ENCODE assay signal across 9 cellular contexts in genomic region chr2:55099878-55100820, GRCh38. TPM values are rescaled to one million over a fixed set of nuclear protein-coding genes. Genes with fewer than 3 reads are reported as not detected.
DNase-seq lines count a peak whose midpoint lies in the region; ATAC-seq, FAIRE-seq and TF ChIP-seq lines count a peak whose summit lies in the region.
"Had no signal": no experiment of that assay in that cellular context is flagged by ENCODE, and none has a peak within 500 bp of the region (broad histone marks: within the 10 kb centered on the region; RNA-seq: fewer than 3 reads in every experiment).

No MANE protein-coding gene starts in this region.

- H3K36me3 Mint-ChIP-seq in astrocyte (ENCODE audit: low read depth, unreplicated experiment): no peaks in the 10 kb centered on the region

- H4K20me1 ChIP-seq in astrocyte (ENCODE audit: insufficient read depth, low read length): no peaks in the 10 kb centered on the region

- H3K4me3 ChIP-seq in astrocyte (ENCODE audit: insufficient read depth, low read depth, low read length): no peak overlapping the region
- no peak overlapping the region for H3K4me3 ChIP-seq in lower lobe of right lung

- peaks cover 10% of the 10 kb centered on the region for H3K4me1 Mint-ChIP-seq in astrocyte (ENCODE audit: low read depth, unreplicated experiment)

- no peak overlapping the region for H2AFZ ChIP-seq in astrocyte (ENCODE audit: low read depth, low read length)

- H3K9me3 ChIP-seq in astrocyte (ENCODE audit: insufficient read depth, low read depth, low read length): no peaks in the 10 kb centered on the region
- H3K9me3 ChIP-seq in lower lobe of right lung: no peaks in the 10 kb centered on the region

- peak overlapping the region; percentile 21 for H3K9ac ChIP-seq in astrocyte (ENCODE audit: low read length)

- no peaks in the 10 kb centered on the region for H3K27me3 ChIP-seq in astrocyte (ENCODE audit: insufficient read depth, low read length)
- no peaks in the 10 kb centered on the region for H3K27me3 ChIP-seq in lower lobe of right lung (ENCODE audit: low read depth)

- H3K79me2 ChIP-seq in astrocyte (ENCODE audit: insufficient read depth, low read length): no peaks in the 10 kb centered on the region

- H3K4me1 ChIP-seq in astrocyte (ENCODE audit: insufficient read depth, low read length) (peaks cover 42% of the 10 kb centered on the region), lower lobe of right lung (peaks cover 57% of the 10 kb centered on the region)

- peak overlapping the region; percentile 89 for H3K27ac Mint-ChIP-seq in astrocyte (ENCODE audit: unreplicated experiment)

- H3K4me3 Mint-ChIP-seq in astrocyte (ENCODE audit: unreplicated experiment): no peak overlapping the region

- H3K9me3 Mint-ChIP-seq in astrocyte (ENCODE audit: unreplicated experiment): no peaks in the 10 kb centered on the region

- peak overlapping the region; percentile 43 for H3K4me2 ChIP-seq in astrocyte (ENCODE audit: low read length)

- peak; percentile 52 for FAIRE-seq in astrocyte (lab: Jason Lieb, UNC)

- TF ChIP-seq CTCF in astrocyte (IDR thresholded peaks at IDR 0.05; ENCODE audit: insufficient read depth, low read depth, low read length) (no peak), lower lobe of right lung (IDR thresholded peaks at IDR 0.05) (no peak)

- H3K36me3 ChIP-seq in astrocyte (ENCODE audit: insufficient read depth, low read length) (no peaks in the 10 kb centered on the region), lower lobe of right lung (no peaks in the 10 kb centered on the region)

- no peak for DNase-seq in Right ventricle myocardium inferior (ENCODE audit: missing footprints)
- DNase-seq in cardiac septum (ENCODE audit: low spot score): no peak
- peak; percentile 74 for DNase-seq in astrocyte (ENCODE audit: low read depth)
- DNase-seq in lower lobe of right lung: no peak
- DNase-seq in stimulated activated naive CD4-positive, alpha-beta T cell treated with Interleukin-2 at 50 U/mL for 16 hours (lab: John Stamatoyannopoulos, UW): no peak
- DNase-seq in stimulated activated CD4-positive, alpha-beta T cell treated with anti-CD3 and anti-CD28 coated beads, Interleukin-4, amount 100 ng/mL, for 24 hours: no peak
- DNase-seq: effector memory CD4-positive, alpha-beta T cell had no signal

- ATAC-seq in Right ventricle myocardium inferior: peak; percentile 63
- peak; percentile 70 to 77 for ATAC-seq in lower lobe of right lung
- no peak for ATAC-seq in GM21825 (IDR thresholded peaks at IDR 0.05; ENCODE audit: unreplicated experiment)
- no peak for ATAC-seq in GM19035 (IDR thresholded peaks at IDR 0.05; ENCODE audit: unreplicated experiment)

- H3K27ac ChIP-seq in astrocyte (ENCODE audit: low read depth, low read length) (peak overlapping the region; percentile 58), lower lobe of right lung (peak overlapping the region; percentile 85)

- H3K27me3 Mint-ChIP-seq in astrocyte (ENCODE audit: low read depth, unreplicated experiment): no peaks in the 10 kb centered on the region

- intact Hi-C loops in Right ventricle myocardium inferior (cut with DNase I): loop anchor here (5.0 kb wide), 1 partner anchor 48 kb away; the partner anchor contains the start of gene RTN4
- intact Hi-C loops in cardiac septum (cut with DNase I): no loop called here
- intact Hi-C loops in lower lobe of right lung (cut with DNase I): no loop called here

RNA-seq across cellular contexts. Expression of gene RTN4, which starts 49.9 kb away (rescaled TPM):
- total RNA-seq in Right ventricle myocardium inferior: 78.4 TPM
- 174 TPM for total RNA-seq in cardiac septum
- total RNA-seq in astrocyte: 509 and 541 TPM in 2 replicates
- 317 TPM for total RNA-seq in lower lobe of right lung

Comparison
In these comparisons a context has a peak if more than half of its experiments do, and no peak if none do; other contexts are left out.
1. ATAC-seq: peak in Right ventricle myocardium inferior (single experiment) and lower lobe of right lung (2 of 2); none in GM21825 (single experiment) and GM19035 (single experiment).